Comparison of ENCODE assay signal across 8 cellular contexts in the genomic region with DNA sequence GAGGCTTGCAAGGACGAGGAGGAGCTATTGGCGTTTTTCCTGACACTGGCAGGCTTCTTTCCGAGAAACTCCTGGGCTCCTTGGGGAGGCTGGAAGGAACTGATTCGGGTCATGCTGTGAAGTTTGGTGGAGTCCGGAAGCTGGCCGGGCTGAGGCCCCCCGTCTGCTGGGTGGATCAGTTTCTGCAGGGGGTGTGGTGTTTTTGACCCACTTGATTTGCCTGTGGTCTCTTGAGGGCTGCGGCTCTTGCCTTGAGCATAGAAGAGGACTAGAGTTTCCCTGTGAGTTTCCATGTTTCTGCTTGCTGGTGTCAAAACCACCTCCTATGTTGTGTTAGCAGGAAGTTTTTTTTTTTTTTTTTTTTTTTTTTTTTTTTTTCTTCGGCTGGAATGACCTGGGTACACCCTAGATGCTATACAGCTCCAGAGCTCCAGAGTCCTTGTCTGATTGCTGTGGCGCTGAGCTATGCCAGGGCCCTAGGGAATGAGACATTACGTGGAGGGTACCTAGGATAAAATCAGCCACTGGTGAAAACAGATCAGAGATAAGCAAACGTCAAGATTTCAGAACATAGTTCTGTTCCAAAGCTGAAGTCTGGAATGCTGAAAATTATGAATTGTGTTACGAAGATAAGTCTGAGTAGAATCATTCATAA. TPM values are rescaled to one million over a fixed set of nuclear protein-coding genes. Genes with fewer than 3 reads are reported as not detected.
DNase-seq lines count a peak whose midpoint lies in the region; ATAC-seq and TF ChIP-seq lines count a peak whose summit lies in the region.

No MANE protein-coding gene starts in this region.

- H3K27ac ChIP-seq in neuronal stem cell (replicated peaks; ENCODE audit: low read length): no peak overlapping the region

- ATAC-seq in GM18907 (IDR thresholded peaks at IDR 0.05; ENCODE audit: unreplicated experiment): peak; percentile 57
- ATAC-seq in HG03280 (IDR thresholded peaks at IDR 0.05; ENCODE audit: unreplicated experiment): peak; percentile 38

- H2BK5ac ChIP-seq in neuronal stem cell (ENCODE audit: low read length): peak overlapping the region; percentile 80

- H3K18ac ChIP-seq in neuronal stem cell (ENCODE audit: low read length): peak overlapping the region; percentile 95

- H2BK15ac ChIP-seq in neuronal stem cell (ENCODE audit: low read length): peak overlapping the region; percentile 62

- H2AK5ac ChIP-seq in neuronal stem cell (ENCODE audit: low read depth, low read length): no peak overlapping the region

- no peaks in the 10 kb centered on the region for H3K27me3 ChIP-seq in neuronal stem cell (ENCODE audit: control insufficient read depth in 3 of 3, insufficient read depth in 3 of 3, low read depth in 1 of 3, low read length in 3 of 3)

- TF ChIP-seq CTCF in fibroblast of mammary gland (conservative IDR thresholded peaks at IDR 0.05; ENCODE audit: control insufficient read depth, insufficient read depth, low read depth, low read length): no peak

- H3K4ac ChIP-seq in neuronal stem cell (ENCODE audit: low read length): no peak overlapping the region

- H2BK12ac ChIP-seq in neuronal stem cell (ENCODE audit: low read length): no peak overlapping the region

- DNase-seq in AG08395 (ENCODE audit: low spot score) (peak; percentile 34), fibroblast of mammary gland (ENCODE audit: low read depth) (peak; percentile 20), neuronal stem cell (ENCODE audit: low spot score) (no peak), superior temporal gyrus (ENCODE audit: extremely low spot score) (no peak), glomerular visceral epithelial cell (ENCODE audit: extremely low spot score) (no peak)
- peak; percentile 31 to 48 for DNase-seq in activated CD4-positive, alpha-beta T cell treated with anti-CD3 and anti-CD28 coated beads, Interleukin-2, amount 50 U/mL, for 48 hours

- peak overlapping the region; percentile 85 for H3K9ac ChIP-seq in neuronal stem cell (ENCODE audit: low read depth, low read length, poor library complexity)

- H3K79me1 ChIP-seq in neuronal stem cell (ENCODE audit: low read depth, low read length): peaks cover 8% of the 10 kb centered on the region

- H3K4me1 ChIP-seq in neuronal stem cell (ENCODE audit: control insufficient read depth in 2 of 2, insufficient read depth in 1 of 2, low read depth in 1 of 2, low read length in 2 of 2): peaks cover 4 to 9% of the 10 kb centered on the region in 2 donors

- peak overlapping the region; percentile 84 for H3K4me2 ChIP-seq in neuronal stem cell (ENCODE audit: insufficient read depth, low read length, poor library complexity, severe bottlenecking)

- H3K36me3 ChIP-seq in neuronal stem cell (replicated peaks in 1 of 2; ENCODE audit: control insufficient read depth in 2 of 2, insufficient read depth in 2 of 2, low read length in 2 of 2): peaks cover 2 to 16% of the 10 kb centered on the region in 2 donors

- no peak overlapping the region for H4K91ac ChIP-seq in neuronal stem cell (ENCODE audit: low read depth, low read length, poor library complexity)

- peak overlapping the region; percentile 95 for H2AFZ ChIP-seq in neuronal stem cell (ENCODE audit: low read length)

- WGBS in neuronal stem cell (ENCODE audit: extremely low coverage in 2 of 2, insufficient read length in 2 of 2, insufficient replicate concordance in 1 of 2), 2 donors: no CpG with 5 or more reads among the region's 13 CpGs

- peak overlapping the region; percentile 21 for H3K23ac ChIP-seq in neuronal stem cell (ENCODE audit: low read depth, low read length, poor library complexity)

- no peak overlapping the region for H4K8ac ChIP-seq in neuronal stem cell (ENCODE audit: low read depth, low read length)

- H3K9me3 ChIP-seq in neuronal stem cell (replicated peaks in 1 of 2; ENCODE audit: control insufficient read depth in 2 of 2, insufficient read depth in 1 of 2, low read depth in 1 of 2, low read length in 2 of 2): no peaks in the 10 kb centered on the region

- H3K4me3 ChIP-seq in fibroblast of mammary gland (ENCODE audit: control insufficient read depth, low read depth, low read length) (peak overlapping the region; percentile 82), neuronal stem cell (ENCODE audit: low read length in 2 of 2) (peak overlapping the region; percentile 98)

- H3K14ac ChIP-seq in neuronal stem cell (ENCODE audit: low read length): peak overlapping the region; percentile 94

- H2BK120ac ChIP-seq in neuronal stem cell (ENCODE audit: low read depth, low read length): no peak overlapping the region

RNA-seq across cellular contexts. Expression of a gene that starts 0.7 kb away (rescaled TPM):
- polyA plus RNA-seq in neuronal stem cell (2013, experiment 1 of 2): 10.2 TPM
- polyA plus RNA-seq in neuronal stem cell (2013, experiment 2 of 2): 10.6 TPM

RNA-seq across cellular contexts. Expression of a gene that starts 25.1 kb away (rescaled TPM):
- polyA plus RNA-seq in neuronal stem cell (2013, experiment 1 of 2): 50.9 TPM
- 51.4 TPM for polyA plus RNA-seq in neuronal stem cell (2013, experiment 2 of 2)

Comparison
In these comparisons a context has a peak if more than half of its experiments do, and no peak if none do; other contexts are left out.
1. DNase-seq: peak in AG08395 (single experiment), activated CD4-positive, alpha-beta T cell treated with anti-CD3 and anti-CD28 coated beads, Interleukin-2, amount 50 U/mL, for 48 hours (2 of 2) and fibroblast of mammary gland (single experiment); none in neuronal stem cell (single experiment), superior temporal gyrus (single experiment) and glomerular visceral epithelial cell (single experiment).